11 cellular contexts compared by ENCODE assay signal in genomic region chr22:27686534-27686933, GRCh38.
DNase-seq lines count a peak whose midpoint lies in the region; ATAC-seq and TF ChIP-seq lines count a peak whose summit lies in the region.
"Had no signal": no experiment of that assay in that cellular context is flagged by ENCODE, and none has a peak within 500 bp of the region (broad histone marks: within the 10 kb centered on the region; RNA-seq: fewer than 3 reads in every experiment).

No MANE protein-coding gene starts in this region.

- no peak overlapping the region for H3K4me3 ChIP-seq in astrocyte of the spinal cord (ENCODE audit: low read depth, low read length)

- H3K27ac Mint-ChIP-seq in activated T-cell treated with anti-CD3 and anti-CD28 coated beads, Interleukin-2, amount 50 U/mL, for 72 hours = no peak overlapping the region
- H3K27ac Mint-ChIP-seq: activated naive CD8-positive, alpha-beta T cell; natural killer cell had no signal

- H3K9me3 Mint-ChIP-seq in activated T-cell treated with anti-CD3 and anti-CD28 coated beads, Interleukin-2, amount 50 U/mL, for 72 hours = peaks cover 1 to 2% of the 10 kb centered on the region in 2 donors
- H3K9me3 Mint-ChIP-seq: natural killer cell had no signal

- no peaks in the 10 kb centered on the region for H3K4me1 Mint-ChIP-seq in activated T-cell treated with anti-CD3 and anti-CD28 coated beads, Interleukin-2, amount 50 U/mL, for 72 hours (ENCODE audit: low read depth)
- H3K4me1 Mint-ChIP-seq: natural killer cell had no signal

- DNase-seq in ELR (ENCODE audit: low read depth) (peak; percentile 52), astrocyte of the spinal cord (ENCODE audit: low read depth, low spot score) (peak; percentile 75), hepatic stellate cell (ENCODE audit: low spot score) (peak; percentile 92), retina (peak; percentile 37), NK-92 (lab: John Stamatoyannopoulos, UW; ENCODE audit: unreplicated experiment) (no peak), germinal center (ENCODE audit: low spot score) (no peak)
- no peak for DNase-seq in activated T-cell treated with anti-CD3 and anti-CD28 coated beads, Interleukin-2, amount 50 U/mL, for 72 hours
- DNase-seq in activated effector memory CD4-positive, alpha-beta T cell treated with Interleukin-2 at 50 U/mL for 16 hours = no peak
- DNase-seq: natural killer cell; NK-92 treated with Interleukin-12 subunit alpha and Interleukin-12 subunit beta, amount 100 ng/mL, for 24 hours had no signal

- TF ChIP-seq CTCF in astrocyte of the spinal cord (IDR thresholded peaks at IDR 0.05; ENCODE audit: low read depth, low read length) = no peak

- in situ Hi-C loops in astrocyte of the spinal cord (cut with HindIII; ENCODE audit: low sequenced_read_pairs) = no loop called here

- no peak overlapping the region for H3K4me3 Mint-ChIP-seq in activated T-cell treated with anti-CD3 and anti-CD28 coated beads, Interleukin-2, amount 50 U/mL, for 72 hours
- H3K4me3 Mint-ChIP-seq: activated naive CD8-positive, alpha-beta T cell; natural killer cell had no signal

- ATAC-seq in activated T-cell treated with anti-CD3 and anti-CD28 coated beads, Interleukin-2, amount 50 U/mL, for 72 hours (replicated peaks in 1 of 2) = no peak
- ATAC-seq: natural killer cell had no signal

- no peaks in the 10 kb centered on the region for H3K36me3 Mint-ChIP-seq in activated T-cell treated with anti-CD3 and anti-CD28 coated beads, Interleukin-2, amount 50 U/mL, for 72 hours (ENCODE audit: insufficient read depth in 2 of 2)
- H3K36me3 Mint-ChIP-seq: activated naive CD8-positive, alpha-beta T cell; natural killer cell had no signal

- H3K27me3 Mint-ChIP-seq in activated T-cell treated with anti-CD3 and anti-CD28 coated beads, Interleukin-2, amount 50 U/mL, for 72 hours (ENCODE audit: low read depth) = peaks cover 14% of the 10 kb centered on the region

Comparison
In these comparisons a context has a peak if more than half of its experiments do, and no peak if none do; other contexts are left out.
1. DNase-seq: peak in ELR (single experiment), astrocyte of the spinal cord (single experiment), hepatic stellate cell (single experiment) and retina (single experiment); none in NK-92 (single experiment), activated T-cell treated with anti-CD3 and anti-CD28 coated beads, Interleukin-2, amount 50 U/mL, for 72 hours (0 of 2), activated effector memory CD4-positive, alpha-beta T cell treated with Interleukin-2 at 50 U/mL for 16 hours (single experiment) and germinal center (single experiment).